In genomic region chr17:21493993-21494392, GRCh38 we compare ENCODE assay signal across 9 cellular contexts.
"Had no signal": no experiment of that assay in that cellular context is flagged by ENCODE, and none has a peak within 500 bp of the region (broad histone marks: within the 10 kb centered on the region; RNA-seq: fewer than 3 reads in every experiment).

No MANE protein-coding gene starts in this region.

- H3K27ac ChIP-seq: GM23248, HL-60, KMS-11 had no signal

- H3K4me3 ChIP-seq: GM23248 had no signal

- H3K4me2 ChIP-seq: KMS-11 had no signal

- FAIRE-seq: H54 had no signal

- DNase-seq: GM23248, GOT3, H9, HCEC 1CT, IMR-90, KBM-7 had no signal

- H2AFZ ChIP-seq: GM23248 had no signal

- H3K9ac ChIP-seq: GM23248, KMS-11 had no signal
